In genomic region chr6:125375841-125376240, GRCh38 we compare ENCODE assay signal across 20 cellular contexts.
DNase-seq lines count a peak whose midpoint lies in the region; ATAC-seq and TF ChIP-seq lines count a peak whose summit lies in the region.
"Had no signal": no experiment of that assay in that cellular context is flagged by ENCODE, and none has a peak within 500 bp of the region (broad histone marks: within the 10 kb centered on the region; RNA-seq: fewer than 3 reads in every experiment).

No MANE protein-coding gene starts in this region.

- H3K9me2 ChIP-seq in OCI-LY7 (ENCODE audit: insufficient read depth, low read length), result no peaks in the 10 kb centered on the region

- intact Hi-C loops in sciatic nerve (cut with DNase I) (no loop called here), OCI-LY7 (cut with micrococcal nuclease; ENCODE audit: unreplicated experiment) (no loop called here)
- intact Hi-C loops in CD8-positive, alpha-beta T cell (cut with DNase I, micrococcal nuclease), result no loop called here

- peak; percentile 49 for ATAC-seq in sciatic nerve
- no peak for ATAC-seq in GM21515 (IDR thresholded peaks at IDR 0.05; ENCODE audit: unreplicated experiment)
- no peak for ATAC-seq in CD8-positive, alpha-beta T cell

- no peaks in the 10 kb centered on the region for H4K20me1 ChIP-seq in OCI-LY7 (ENCODE audit: insufficient read depth, low read length)

- H3K9me3 ChIP-seq in HEK293 (ENCODE audit: control insufficient read depth, insufficient read depth, low read depth, low read length), result no peaks in the 10 kb centered on the region
- H3K9me3 ChIP-seq in OCI-LY7 (ENCODE audit: low read length), result no peaks in the 10 kb centered on the region
- no peaks in the 10 kb centered on the region for H3K9me3 ChIP-seq in CD8-positive, alpha-beta T cell (ENCODE audit: low read length)
- H3K9me3 ChIP-seq: BE2C, Peyer's patch had no signal

- no peaks in the 10 kb centered on the region for H3K27me3 ChIP-seq in brain microvascular endothelial cell (replicated peaks)
- H3K27me3 ChIP-seq in CD8-positive, alpha-beta T cell (ENCODE audit: insufficient read depth, low read length), result no peaks in the 10 kb centered on the region
- H3K27me3 ChIP-seq: Peyer's patch had no signal

- no peak overlapping the region for H3K27ac Mint-ChIP-seq in CD8-positive, alpha-beta T cell
- H3K27ac Mint-ChIP-seq: CD4-positive, alpha-beta memory T cell; HFFc6 had no signal

- H3K36me3 Mint-ChIP-seq in CD8-positive, alpha-beta T cell, result no peaks in the 10 kb centered on the region
- H3K36me3 Mint-ChIP-seq: CD4-positive, alpha-beta memory T cell had no signal

- TF ChIP-seq CTCF in HEK293 (tag by site-specific recombination; IDR thresholded peaks at IDR 0.05) (no peak), brain microvascular endothelial cell (IDR thresholded peaks at IDR 0.05; ENCODE audit: low read depth, low read length, missing control alignments) (no peak), fibroblast of the aortic adventitia (IDR thresholded peaks at IDR 0.05; ENCODE audit: insufficient read depth, low read length) (no peak), OCI-LY7 (conservative IDR thresholded peaks at IDR 0.05; ENCODE audit: low read length) (no peak)
- TF ChIP-seq CTCF in CD8-positive, alpha-beta T cell (IDR thresholded peaks at IDR 0.05), result no peak

- DNase-seq in brain microvascular endothelial cell, result peak; percentile 37
- DNase-seq in fibroblast of the aortic adventitia (ENCODE audit: low read depth), result peak; percentile 63
- DNase-seq in sciatic nerve (ENCODE audit: low spot score), result no peak
- no peak for DNase-seq in OCI-LY7 (ENCODE audit: low spot score)
- DNase-seq in germinal center (ENCODE audit: low spot score), result no peak
- no peak for DNase-seq in CD8-positive, alpha-beta T cell
- DNase-seq: ACHN; BE2C; CD4-positive, alpha-beta memory T cell; DND-41; HFFc6; KG1; NCI-H1092 treated with DMSO at 0.1 percent for 48 hours; NCI-H187; NCI-H2171 treated with DMSO at 0.1 percent for 48 hours; NCI-H774; Peyer's patch; SHP77 treated with DMSO at 0.1 percent for 48 hours had no signal

- H3K27me3 Mint-ChIP-seq in CD8-positive, alpha-beta T cell (ENCODE audit: low read depth), result peaks cover 22% of the 10 kb centered on the region

- in situ Hi-C loops in brain microvascular endothelial cell (cut with HindIII; ENCODE audit: low pct_ligation_motif_present, low sequenced_read_pairs), result no loop called here

- no peak overlapping the region for H3K27ac ChIP-seq in HEK293 (ENCODE audit: extremely low read depth, low read depth, low read length)
- H3K27ac ChIP-seq in brain microvascular endothelial cell, result no peak overlapping the region
- H3K27ac ChIP-seq in OCI-LY7 (ENCODE audit: low read depth, low read length, poor library complexity, severe bottlenecking), result no peak overlapping the region
- no peak overlapping the region for H3K27ac ChIP-seq in CD8-positive, alpha-beta T cell (ENCODE audit: low read depth, low read length)
- H3K27ac ChIP-seq: Peyer's patch had no signal

- H3K4me1 ChIP-seq in HEK293 (ENCODE audit: control insufficient read depth, insufficient read depth, low read length) (no peaks in the 10 kb centered on the region), OCI-LY7 (ENCODE audit: insufficient read depth, low read length, poor library complexity, severe bottlenecking) (no peaks in the 10 kb centered on the region)
- no peaks in the 10 kb centered on the region for H3K4me1 ChIP-seq in CD8-positive, alpha-beta T cell (ENCODE audit: insufficient read depth, low read length)
- H3K4me1 ChIP-seq: BE2C, Peyer's patch had no signal

- H3K36me3 ChIP-seq in HEK293 (ENCODE audit: control insufficient read depth in 2 of 2, insufficient read depth in 1 of 2, low read length in 2 of 2) (no peaks in the 10 kb centered on the region), brain microvascular endothelial cell (replicated peaks) (no peaks in the 10 kb centered on the region), OCI-LY7 (ENCODE audit: insufficient read depth, low read length) (no peaks in the 10 kb centered on the region)
- no peaks in the 10 kb centered on the region for H3K36me3 ChIP-seq in CD8-positive, alpha-beta T cell (ENCODE audit: insufficient read depth, low read length)
- H3K36me3 ChIP-seq: BE2C, Peyer's patch had no signal

- CTCF ChIA-PET in HEK293 (lab: Yijun Ruan, JAX) (no interaction called here), OCI-LY7 (lab: Charles Lee; ENCODE audit: unreplicated experiment) (no interaction called here)
- CTCF ChIA-PET in CD8-positive, alpha-beta T cell (lab: Charles Lee), result no interaction called here

- no peak overlapping the region for H3K4me3 Mint-ChIP-seq in CD8-positive, alpha-beta T cell
- H3K4me3 Mint-ChIP-seq: CD4-positive, alpha-beta memory T cell; HFFc6 had no signal

- no peak overlapping the region for H3K4me3 ChIP-seq in HEK293 (ENCODE audit: low read depth, low read length)
- no peak overlapping the region for H3K4me3 ChIP-seq in brain microvascular endothelial cell (ENCODE audit: low read depth, low read length)
- H3K4me3 ChIP-seq in fibroblast of the aortic adventitia (ENCODE audit: low read depth, low read length), result no peak overlapping the region
- H3K4me3 ChIP-seq in OCI-LY7 (ENCODE audit: low read depth, low read length, poor library complexity, severe bottlenecking), result no peak overlapping the region
- no peak overlapping the region for H3K4me3 ChIP-seq in CD8-positive, alpha-beta T cell (ENCODE audit: low read depth, low read length)
- H3K4me3 ChIP-seq: Peyer's patch had no signal

- no TSS peak for BruUV-seq in OCI-LY7 (replicated peaks; lab: Mats Ljungman, UMichigan)

- H3K4me2 ChIP-seq in OCI-LY7 (ENCODE audit: low read length), result no peak overlapping the region

- no peaks in the 10 kb centered on the region for H3K4me1 Mint-ChIP-seq in CD8-positive, alpha-beta T cell (ENCODE audit: low read depth)

- POLR2A ChIA-PET in HEK293 (lab: Yijun Ruan, JAX) (no interaction called here), OCI-LY7 (lab: Charles Lee) (interaction anchor here (0.7 kb wide), 1 partner anchor 44 kb away, joined by 4 read pairs; no protein-coding TSS in a partner anchor)
- POLR2A ChIA-PET in CD8-positive, alpha-beta T cell (lab: Charles Lee), result no interaction called here

- H3K79me2 ChIP-seq in OCI-LY7 (ENCODE audit: insufficient read depth, low read depth, low read length), result no peaks in the 10 kb centered on the region

- no peaks in the 10 kb centered on the region for H3K9me3 Mint-ChIP-seq in CD8-positive, alpha-beta T cell
- H3K9me3 Mint-ChIP-seq: CD4-positive, alpha-beta memory T cell; HFFc6 had no signal

- no peak overlapping the region for H2AFZ ChIP-seq in OCI-LY7 (ENCODE audit: low read length)

TF ChIP-seq in HEK293, 187 proteins besides CTCF, POLR2A, EP300 and RAD21:
- TF ChIP-seq SP3 (tag by site-specific recombination; IDR thresholded peaks at IDR 0.05), result no peak
- TF ChIP-seq MYNN (tag by site-specific recombination; IDR thresholded peaks at IDR 0.05; ENCODE audit: borderline replicate concordance), result no peak
- 0 out of 2 replicates have a peak, but pooled peaks have one; percentile 22 for TF ChIP-seq SCRT2 (tag by site-specific recombination; IDR thresholded peaks at IDR 0.05)
- no peak for TF ChIP-seq ZNF423 (tag by site-specific recombination; IDR thresholded peaks at IDR 0.05)

Comparison
In these comparisons a context has a peak if more than half of its experiments do, and no peak if none do; other contexts are left out.
1. DNase-seq: peak in brain microvascular endothelial cell (single experiment) and fibroblast of the aortic adventitia (single experiment); none in sciatic nerve (single experiment), OCI-LY7 (single experiment), germinal center (single experiment) and CD8-positive, alpha-beta T cell (0 of 7).